Comparison of ENCODE assay signal across 8 cellular contexts in the genomic region with DNA sequence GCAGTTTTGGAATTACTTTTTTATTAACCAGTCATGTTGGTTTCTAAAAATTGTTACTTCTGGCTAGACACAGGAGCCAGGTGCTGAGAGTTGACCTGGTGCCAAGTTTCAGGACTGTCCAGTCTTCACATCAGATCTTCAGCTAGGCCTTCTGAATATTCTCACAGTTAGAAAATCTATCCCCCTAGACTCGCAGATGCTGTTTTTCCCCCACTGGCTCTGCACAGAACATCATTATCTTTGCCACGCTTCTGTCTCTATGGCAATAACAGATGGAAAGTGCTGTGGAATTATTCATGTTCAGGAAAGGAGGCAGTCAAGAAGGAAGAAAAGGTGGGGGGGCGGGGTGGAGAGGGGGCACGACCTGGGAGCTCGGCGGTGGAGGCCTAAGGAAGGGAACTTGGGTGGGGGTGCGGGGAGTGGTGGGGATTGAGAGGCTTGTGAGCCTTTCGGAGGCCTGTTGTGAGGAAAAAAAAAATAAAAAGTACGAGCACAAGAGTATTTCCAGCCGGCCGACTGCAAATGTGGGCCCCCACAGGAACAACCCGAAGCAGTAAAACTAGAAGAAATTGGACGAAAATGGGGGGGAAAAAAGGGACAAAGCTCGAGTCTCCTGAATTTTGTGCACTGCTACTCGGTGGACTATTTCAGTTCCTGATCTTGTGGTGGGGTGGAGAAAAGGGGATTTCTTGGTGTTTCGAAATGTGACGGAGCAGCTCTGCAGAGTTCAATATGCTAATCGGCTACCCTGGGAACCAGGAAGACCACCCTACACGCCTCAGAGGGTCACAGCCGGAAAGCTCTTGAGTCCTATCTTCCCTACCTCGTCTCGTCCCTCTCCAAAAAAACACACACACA. TPM values are rescaled to one million over a fixed set of nuclear protein-coding genes. Genes with fewer than 3 reads are reported as not detected.
DNase-seq lines count a peak whose midpoint lies in the region; ATAC-seq and TF ChIP-seq lines count a peak whose summit lies in the region.

No MANE protein-coding gene starts in this region.

- peak; percentile 21 for DNase-seq in GF-D8 (lab: John Stamatoyannopoulos, UW)
- peak; percentile 46 to 70 for DNase-seq in SJSA1 (ENCODE audit: low read depth in 1 of 2, low spot score in 2 of 2)
- peak; percentile 23 to 47 for DNase-seq in mesothelial cell of epicardium (ENCODE audit: low spot score in 2 of 2, unreplicated experiment in 2 of 2)
- no peak for DNase-seq in type B pancreatic cell (ENCODE audit: extremely low spot score, unreplicated experiment)

- peak overlapping the region; percentile 59 for H3K4me3 Mint-ChIP-seq in mesothelial cell of epicardium
- peak overlapping the region; percentile 89 for H3K4me3 Mint-ChIP-seq in type B pancreatic cell

- peak; percentile 21 for ATAC-seq in GM21576 (IDR thresholded peaks at IDR 0.05; ENCODE audit: unreplicated experiment)
- ATAC-seq in esophagus mucosa, result no peak

- 4 to 6% methylated on average over 22 of the region's 22 CpGs for WGBS in ectodermal cell, 2 experiments

- TF ChIP-seq EP300 in Ishikawa (IDR thresholded peaks at IDR 0.05; ENCODE audit: borderline replicate concordance), result no peak

- H3K9me3 Mint-ChIP-seq in mesothelial cell of epicardium (no peaks in the 10 kb centered on the region), type B pancreatic cell (no peaks in the 10 kb centered on the region)

- H3K4me3 ChIP-seq in SJSA1, result peak overlapping the region; percentile 85
- peak overlapping the region; percentile 37 for H3K4me3 ChIP-seq in ectodermal cell (ENCODE audit: insufficient read depth, low read depth, low read length)

- H3K27ac ChIP-seq in SJSA1 (peak overlapping the region; percentile 88), ectodermal cell (ENCODE audit: insufficient read depth, low read depth, low read length, poor library complexity, severe bottlenecking) (peak overlapping the region; percentile 79)

- H3K36me3 ChIP-seq in SJSA1, result peaks cover 28% of the 10 kb centered on the region
- no peaks in the 10 kb centered on the region for H3K36me3 ChIP-seq in ectodermal cell (ENCODE audit: control insufficient read depth, insufficient read depth, low read length)

- TF ChIP-seq CTCF in mesothelial cell of epicardium (IDR thresholded peaks at IDR 0.05; ENCODE audit: unreplicated experiment) (no peak), type B pancreatic cell (conservative IDR thresholded peaks at IDR 0.05) (no peak)

- H3K9me3 ChIP-seq in SJSA1 (replicated peaks), result no peaks in the 10 kb centered on the region
- H3K9me3 ChIP-seq in ectodermal cell (ENCODE audit: control insufficient read depth, low read length), result no peaks in the 10 kb centered on the region

- H3K36me3 Mint-ChIP-seq in mesothelial cell of epicardium (peaks cover 8% of the 10 kb centered on the region), type B pancreatic cell (peaks cover 8% of the 10 kb centered on the region)

- no peaks in the 10 kb centered on the region for H3K27me3 Mint-ChIP-seq in mesothelial cell of epicardium (ENCODE audit: low read depth)
- no peaks in the 10 kb centered on the region for H3K27me3 Mint-ChIP-seq in type B pancreatic cell

- H3K4me1 Mint-ChIP-seq in mesothelial cell of epicardium, result peaks cover 48% of the 10 kb centered on the region
- peaks cover 28% of the 10 kb centered on the region for H3K4me1 Mint-ChIP-seq in type B pancreatic cell (ENCODE audit: unreplicated experiment)

- TF ChIP-seq RAD21 in Ishikawa (IDR thresholded peaks at IDR 0.05; ENCODE audit: low read depth), result no peak

- H3K27ac Mint-ChIP-seq in mesothelial cell of epicardium (peak overlapping the region; percentile 96), type B pancreatic cell (peak overlapping the region; percentile 94)

- no peaks in the 10 kb centered on the region for H3K27me3 ChIP-seq in SJSA1 (replicated peaks)
- peaks cover 38% of the 10 kb centered on the region for H3K27me3 ChIP-seq in ectodermal cell (ENCODE audit: control insufficient read depth, insufficient read depth, low read length, poor library complexity, severe bottlenecking)

- peaks cover 46% of the 10 kb centered on the region for H3K4me1 ChIP-seq in SJSA1 (replicated peaks)
- H3K4me1 ChIP-seq in ectodermal cell (ENCODE audit: control insufficient read depth, insufficient read depth, low read length), result peaks cover 15% of the 10 kb centered on the region

TF ChIP-seq in Ishikawa, 13 proteins besides CTCF, POLR2A, EP300 and RAD21:
- no peak for TF ChIP-seq YY1 (IDR thresholded peaks at IDR 0.05; ENCODE audit: low read depth)
- no peak for TF ChIP-seq CEBPB (IDR thresholded peaks at IDR 0.05)
- TF ChIP-seq, protein P1, sequence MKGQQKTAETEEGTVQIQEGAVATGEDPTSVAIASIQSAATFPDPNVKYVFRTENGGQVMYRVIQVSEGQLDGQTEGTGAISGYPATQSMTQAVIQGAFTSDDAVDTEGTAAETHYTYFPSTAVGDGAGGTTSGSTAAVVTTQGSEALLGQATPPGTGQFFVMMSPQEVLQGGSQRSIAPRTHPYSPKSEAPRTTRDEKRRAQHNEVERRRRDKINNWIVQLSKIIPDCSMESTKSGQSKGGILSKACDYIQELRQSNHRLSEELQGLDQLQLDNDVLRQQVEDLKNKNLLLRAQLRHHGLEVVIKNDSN (IDR thresholded peaks at IDR 0.05), result no peak
- TF ChIP-seq EGR1 (IDR thresholded peaks at IDR 0.05), result no peak
- no peak; the same call in 1 of the 2 replicates for TF ChIP-seq TCF12 (IDR thresholded peaks at IDR 0.05; ENCODE audit: low read depth)
- TF ChIP-seq ZBTB7A (IDR thresholded peaks at IDR 0.05; ENCODE audit: low read depth), result peak; percentile 50; the same call in 1 of the 2 replicates
- TF ChIP-seq CREB1 (IDR thresholded peaks at IDR 0.05; ENCODE audit: low read depth), result no peak
- TF ChIP-seq NFIC (IDR thresholded peaks at IDR 0.05), result peak; percentile 74

RNA-seq across cellular contexts. Expression of gene SKIL, which starts 1.5 kb away (rescaled TPM):
- 31.0 and 51.5 TPM in 2 replicates for total RNA-seq in SJSA1 (2014; rRNA removed; shearing (Covaris generic))
- polyA plus RNA-seq in ectodermal cell (2013, experiment 1 of 4), result 4.5 TPM
- polyA plus RNA-seq in ectodermal cell (2013, experiment 2 of 4), result 9.2 TPM
- 6.4 TPM for polyA plus RNA-seq in ectodermal cell (2013, experiment 3 of 4)
- polyA plus RNA-seq in ectodermal cell (2013, experiment 4 of 4), result 7.3 TPM
- total RNA-seq in mesothelial cell of epicardium, result 323 to 328 TPM (median 325 TPM) in 3 replicates
- total RNA-seq in type B pancreatic cell (ENCODE audit: low replicate concordance), result 28.1 and 35.7 TPM in 2 replicates
- 35.0 TPM for total RNA-seq in esophagus mucosa
